Comparison of ENCODE assay signal across 21 cellular contexts in the genomic region with DNA sequence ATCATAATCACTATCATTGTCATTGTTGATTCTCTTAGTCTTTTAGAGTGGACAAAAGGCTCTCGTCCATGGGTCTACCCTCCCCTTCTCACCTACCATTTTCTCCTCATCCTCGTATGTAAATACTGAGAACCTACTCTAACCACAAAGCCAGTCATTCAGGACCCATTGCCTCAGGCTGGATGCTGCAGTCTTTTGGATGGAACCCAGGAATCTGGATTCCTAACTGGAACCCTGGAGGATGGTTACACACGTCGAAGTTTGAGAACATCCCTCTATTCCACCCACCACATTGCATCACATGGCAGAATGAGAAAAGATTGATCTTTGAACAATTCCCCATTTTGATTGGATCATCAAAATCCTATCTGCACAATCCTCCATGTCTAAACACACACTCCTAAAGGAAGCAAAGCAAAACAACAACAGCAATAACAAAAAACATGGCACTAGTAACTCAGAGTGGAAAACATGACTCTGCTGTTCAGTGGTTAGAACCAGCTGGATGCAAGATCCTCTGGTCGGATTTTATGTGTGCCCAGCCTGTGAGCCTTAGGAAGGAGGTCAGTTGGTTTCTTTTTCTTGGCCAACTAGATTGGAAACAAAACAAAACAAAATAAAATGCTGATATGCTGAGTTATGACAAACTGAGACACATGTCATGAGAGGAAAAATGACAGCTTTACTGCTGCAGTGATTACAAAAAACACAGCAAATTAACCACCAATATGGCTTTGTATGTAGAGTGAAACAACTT. TPM values are rescaled to one million over a fixed set of nuclear protein-coding genes. Genes with fewer than 3 reads are reported as not detected.
DNase-seq lines count a peak whose midpoint lies in the region; ATAC-seq, FAIRE-seq and TF ChIP-seq lines count a peak whose summit lies in the region.
"Had no signal": no experiment of that assay in that cellular context is flagged by ENCODE, and none has a peak within 500 bp of the region (broad histone marks: within the 10 kb centered on the region; RNA-seq: fewer than 3 reads in every experiment).

No MANE protein-coding gene starts in this region.

- H3K4me3 ChIP-seq in astrocyte (ENCODE audit: insufficient read depth, low read depth, low read length): no peak overlapping the region
- H3K4me3 ChIP-seq: BLaER1 had no signal

- H3K9me3 ChIP-seq in astrocyte (ENCODE audit: insufficient read depth, low read depth, low read length): no peaks in the 10 kb centered on the region

- TF ChIP-seq CTCF in astrocyte (IDR thresholded peaks at IDR 0.05; ENCODE audit: insufficient read depth, low read depth, low read length): no peak
- no peak for TF ChIP-seq CTCF in GM13976 (IDR thresholded peaks at IDR 0.05; ENCODE audit: borderline replicate concordance, control extremely low read depth, extremely low read depth, insufficient read depth, missing control alignments)
- no peak for TF ChIP-seq CTCF in CD14-positive monocyte (IDR thresholded peaks at IDR 0.05)

- peak overlapping the region; percentile 16 to 53 for H3K27ac Mint-ChIP-seq in activated naive CD4-positive, alpha-beta T cell treated with anti-CD3 and anti-CD28 coated beads, Interleukin-2, amount 50 U/mL, for 72 hours
- no peak overlapping the region for H3K27ac Mint-ChIP-seq in activated naive CD4-positive, alpha-beta T cell treated with anti-CD3 and anti-CD28 coated beads, Interleukin-2, amount 10 ng/mL, durations not matched to agents 7 days and 5 days
- H3K27ac Mint-ChIP-seq in astrocyte (ENCODE audit: unreplicated experiment) (no peak overlapping the region), CD14-positive monocyte (no peak overlapping the region)
- H3K27ac Mint-ChIP-seq: CD8-positive, alpha-beta memory T cell had no signal

- no peak overlapping the region for H3K9ac ChIP-seq in astrocyte (ENCODE audit: low read length)
- H3K9ac ChIP-seq: BLaER1 had no signal

- no peak for ATAC-seq in activated naive CD4-positive, alpha-beta T cell treated with anti-CD3 and anti-CD28 coated beads, Interleukin-2, amount 50 U/mL, for 72 hours
- no peak for ATAC-seq in HG02884 (IDR thresholded peaks at IDR 0.05; ENCODE audit: unreplicated experiment)
- ATAC-seq: HCT116 had no signal

- no peaks in the 10 kb centered on the region for H3K4me1 ChIP-seq in astrocyte (ENCODE audit: insufficient read depth, low read length)

- H3K9me3 Mint-ChIP-seq in activated naive CD4-positive, alpha-beta T cell treated with anti-CD3 and anti-CD28 coated beads, Interleukin-2, amount 50 U/mL, for 72 hours: peaks cover 13 to 42% of the 10 kb centered on the region in 2 donors
- H3K9me3 Mint-ChIP-seq in activated naive CD4-positive, alpha-beta T cell treated with anti-CD3 and anti-CD28 coated beads, Interleukin-2, amount 10 ng/mL, durations not matched to agents 7 days and 5 days: peaks cover 15% of the 10 kb centered on the region
- H3K9me3 Mint-ChIP-seq in astrocyte (ENCODE audit: unreplicated experiment): peaks cover 3% of the 10 kb centered on the region
- H3K9me3 Mint-ChIP-seq in CD14-positive monocyte: peaks cover 0 to 7% (median 3%) of the 10 kb centered on the region in 7 donors

- peaks cover 21% of the 10 kb centered on the region for H3K4me1 Mint-ChIP-seq in activated naive CD4-positive, alpha-beta T cell treated with anti-CD3 and anti-CD28 coated beads, Interleukin-2, amount 10 ng/mL, durations not matched to agents 7 days and 5 days
- H3K4me1 Mint-ChIP-seq in astrocyte (ENCODE audit: low read depth, unreplicated experiment): no peaks in the 10 kb centered on the region
- no peaks in the 10 kb centered on the region for H3K4me1 Mint-ChIP-seq in CD14-positive monocyte
- H3K4me1 Mint-ChIP-seq: CD8-positive, alpha-beta memory T cell had no signal

- no peak overlapping the region for H3K27ac ChIP-seq in astrocyte (ENCODE audit: low read depth, low read length)
- H3K27ac ChIP-seq: BLaER1 had no signal

- intact Hi-C loops in CD14-positive monocyte (cut with micrococcal nuclease): no loop called here

- H3K4me2 ChIP-seq in astrocyte (ENCODE audit: low read length): no peak overlapping the region

- no peak overlapping the region for H2AFZ ChIP-seq in astrocyte (ENCODE audit: low read depth, low read length)

- no peaks in the 10 kb centered on the region for H3K27me3 ChIP-seq in astrocyte (ENCODE audit: insufficient read depth, low read length)
- H3K27me3 ChIP-seq: BLaER1 had no signal

- no peak for DNase-seq in activated naive CD4-positive, alpha-beta T cell treated with anti-CD3 and anti-CD28 coated beads, Interleukin-2, amount 50 U/mL, for 72 hours (ENCODE audit: low spot score in 2 of 2)
- no peak for DNase-seq in activated naive CD4-positive, alpha-beta T cell treated with anti-CD3 and anti-CD28 coated beads, Interleukin-2, amount 10 ng/mL, durations not matched to agents 7 days and 5 days
- DNase-seq in M059J (ENCODE audit: low read depth) (peak; percentile 65), astrocyte (ENCODE audit: low read depth) (no peak), GM13976 (ENCODE audit: low spot score) (no peak), CD14-positive monocyte (ENCODE audit: low spot score) (no peak)
- DNase-seq: 8988T; CD8-positive, alpha-beta memory T cell; COR-L47; DMS 273 treated with DMSO at 0.1 percent for 48 hours; DMS53; DND-41; EL; GOT3; H7 had no signal

- peak; percentile 68 for FAIRE-seq in astrocyte (lab: Jason Lieb, UNC)
- FAIRE-seq: GM12891 had no signal

- CTCF ChIA-PET in activated naive CD4-positive, alpha-beta T cell treated with anti-CD3 and anti-CD28 coated beads, Interleukin-2, amount 10 ng/mL, durations not matched to agents 7 days and 5 days (lab: Charles Lee): no interaction called here

- H3K4me3 Mint-ChIP-seq in activated naive CD4-positive, alpha-beta T cell treated with anti-CD3 and anti-CD28 coated beads, Interleukin-2, amount 10 ng/mL, durations not matched to agents 7 days and 5 days: no peak overlapping the region
- H3K4me3 Mint-ChIP-seq in astrocyte (ENCODE audit: unreplicated experiment) (no peak overlapping the region), CD14-positive monocyte (no peak overlapping the region)
- H3K4me3 Mint-ChIP-seq: CD8-positive, alpha-beta memory T cell had no signal

- no peaks in the 10 kb centered on the region for H3K79me2 ChIP-seq in astrocyte (ENCODE audit: insufficient read depth, low read length)

- H3K36me3 ChIP-seq in astrocyte (ENCODE audit: insufficient read depth, low read length): no peaks in the 10 kb centered on the region
- H3K36me3 ChIP-seq: BLaER1 had no signal

- H3K36me3 Mint-ChIP-seq in activated naive CD4-positive, alpha-beta T cell treated with anti-CD3 and anti-CD28 coated beads, Interleukin-2, amount 50 U/mL, for 72 hours: peaks cover 24 to 90% of the 10 kb centered on the region in 2 donors
- peaks cover 21% of the 10 kb centered on the region for H3K36me3 Mint-ChIP-seq in activated naive CD4-positive, alpha-beta T cell treated with anti-CD3 and anti-CD28 coated beads, Interleukin-2, amount 10 ng/mL, durations not matched to agents 7 days and 5 days
- H3K36me3 Mint-ChIP-seq in astrocyte (ENCODE audit: low read depth, unreplicated experiment) (no peaks in the 10 kb centered on the region), CD14-positive monocyte (no peaks in the 10 kb centered on the region)

- H4K20me1 ChIP-seq in astrocyte (ENCODE audit: insufficient read depth, low read length): no peaks in the 10 kb centered on the region
- H4K20me1 ChIP-seq: BLaER1 had no signal

- no peaks in the 10 kb centered on the region for H3K27me3 Mint-ChIP-seq in activated naive CD4-positive, alpha-beta T cell treated with anti-CD3 and anti-CD28 coated beads, Interleukin-2, amount 10 ng/mL, durations not matched to agents 7 days and 5 days
- H3K27me3 Mint-ChIP-seq in astrocyte (ENCODE audit: low read depth, unreplicated experiment) (no peaks in the 10 kb centered on the region), CD14-positive monocyte (ENCODE audit: low read depth in 3 of 3) (peaks cover 1 to 4% (median 1%) of the 10 kb centered on the region in 3 donors)

- in situ Hi-C loops in GM13976 (cut with MboI; ENCODE audit: low sequenced_read_pairs, unreplicated experiment): no loop called here

RNA-seq across cellular contexts. Expression of a gene that starts 38.0 kb away (rescaled TPM):
- 10 to 100 TPM; 31.4 to 91.0 TPM for total RNA-seq in activated naive CD4-positive, alpha-beta T cell treated with anti-CD3 and anti-CD28 coated beads, Interleukin-2, amount 50 U/mL, for 72 hours
- 5.5 and 11.9 TPM in 2 replicates for total RNA-seq in M059J (2014; rRNA removed; shearing (Covaris generic))
- 0.72 and 1.2 TPM in 2 replicates for total RNA-seq in astrocyte
- not detected for polyA plus RNA-seq in CD14-positive monocyte
- total RNA-seq: G401 had no signal
- polyA plus RNA-seq: AG04450 had no signal

Comparison
In these comparisons a context has a peak if more than half of its experiments do, and no peak if none do; other contexts are left out.
1. H3K27ac Mint-ChIP-seq: peak in activated naive CD4-positive, alpha-beta T cell treated with anti-CD3 and anti-CD28 coated beads, Interleukin-2, amount 50 U/mL, for 72 hours (2 of 2); none in activated naive CD4-positive, alpha-beta T cell treated with anti-CD3 and anti-CD28 coated beads, Interleukin-2, amount 10 ng/mL, durations not matched to agents 7 days and 5 days (single experiment), astrocyte (single experiment) and CD14-positive monocyte (0 of 7).